Comparison of ENCODE assay signal across 1 cellular context in the genomic region with DNA sequence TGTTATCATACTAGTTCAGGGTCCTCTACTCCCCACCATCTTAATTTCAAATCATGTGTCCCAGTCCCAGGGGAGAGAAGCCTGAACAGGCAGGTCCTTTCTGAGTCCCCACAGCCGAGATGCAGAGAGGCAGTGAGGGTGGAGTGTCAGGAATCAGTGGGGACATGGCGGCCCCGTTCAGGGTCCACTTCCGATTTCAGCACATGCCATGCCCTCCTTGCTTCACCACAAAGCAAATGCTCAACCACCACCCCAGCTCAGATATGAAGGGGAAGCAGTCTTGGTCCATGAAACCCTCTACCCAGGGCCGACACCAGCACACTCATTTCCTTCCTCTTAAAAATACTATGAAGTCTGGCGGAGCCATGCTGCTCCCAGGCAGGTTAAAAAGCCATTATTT.
TF ChIP-seq lines count a peak whose summit lies in the region.

No MANE protein-coding gene starts in this region.

TF ChIP-seq in H1, 55 proteins besides CTCF, POLR2A, EP300 and RAD21:
- TF ChIP-seq NANOG (IDR thresholded peaks at IDR 0.05; ENCODE audit: insufficient read depth, low read depth, low read length, poor library complexity, severe bottlenecking) (no peak), FOSL1 (IDR thresholded peaks at IDR 0.05; ENCODE audit: insufficient read depth, low read depth, low read length) (no peak), BRCA1 (IDR thresholded peaks at IDR 0.05; ENCODE audit: low read depth, low read length) (no peak), EGR1 (IDR thresholded peaks at IDR 0.05; ENCODE audit: borderline replicate concordance, low read depth, low read length) (no peak)
